22 cellular contexts compared by ENCODE assay signal in genomic region chr11:133901999-133902398, GRCh38. TPM values are rescaled to one million over a fixed set of nuclear protein-coding genes. Genes with fewer than 3 reads are reported as not detected.
DNase-seq lines count a peak whose midpoint lies in the region; ATAC-seq and TF ChIP-seq lines count a peak whose summit lies in the region.
"Had no signal": no experiment of that assay in that cellular context is flagged by ENCODE, and none has a peak within 500 bp of the region (broad histone marks: within the 10 kb centered on the region; RNA-seq: fewer than 3 reads in every experiment).

No MANE protein-coding gene starts in this region.

- peak overlapping the region; percentile 22 for H4K91ac ChIP-seq in mesenchymal stem cell (ENCODE audit: low read length)

- H3K4ac ChIP-seq in mesenchymal stem cell (ENCODE audit: low read depth in 1 of 2, low read length in 2 of 2): no peak overlapping the region

- TF ChIP-seq CTCF in WERI-Rb-1 (IDR thresholded peaks at IDR 0.05; ENCODE audit: low read depth, low read length): no peak

- peaks cover 52% of the 10 kb centered on the region for H3K36me3 Mint-ChIP-seq in activated T-cell treated with anti-CD3 and anti-CD28 coated beads, Interleukin-2, amount 50 U/mL, for 24 hours (ENCODE audit: low read depth)
- peaks cover 0 to 4% of the 10 kb centered on the region in 2 donors for H3K36me3 Mint-ChIP-seq in activated T-cell treated with anti-CD3 and anti-CD28 coated beads, Interleukin-2, amount 50 U/mL, for 72 hours (ENCODE audit: insufficient read depth in 2 of 2)

- H3K9me3 ChIP-seq in WERI-Rb-1 (ENCODE audit: severe bottlenecking) (no peaks in the 10 kb centered on the region), mesenchymal stem cell (ENCODE audit: control insufficient read depth, low read length) (no peaks in the 10 kb centered on the region)
- H3K9me3 ChIP-seq: BLaER1 had no signal

- no peak overlapping the region for H3K14ac ChIP-seq in mesenchymal stem cell (ENCODE audit: low read length in 2 of 2)

- H3K27me3 Mint-ChIP-seq in activated T-cell treated with anti-CD3 and anti-CD28 coated beads, Interleukin-2, amount 50 U/mL, for 24 hours: no peaks in the 10 kb centered on the region
- no peaks in the 10 kb centered on the region for H3K27me3 Mint-ChIP-seq in activated T-cell treated with anti-CD3 and anti-CD28 coated beads, Interleukin-2, amount 50 U/mL, for 72 hours (ENCODE audit: low read depth)

- WGBS in mesenchymal stem cell: 89% methylated on average over 3 of the region's 3 CpGs

- no peak overlapping the region for H2BK120ac ChIP-seq in mesenchymal stem cell (ENCODE audit: low read depth, low read length)

- no peaks in the 10 kb centered on the region for H3K79me1 ChIP-seq in mesenchymal stem cell (replicated peaks; ENCODE audit: low read length, poor library complexity, severe bottlenecking)

- H3K9me3 Mint-ChIP-seq in activated T-cell treated with anti-CD3 and anti-CD28 coated beads, Interleukin-2, amount 50 U/mL, for 24 hours: no peaks in the 10 kb centered on the region
- H3K9me3 Mint-ChIP-seq in activated T-cell treated with anti-CD3 and anti-CD28 coated beads, Interleukin-2, amount 50 U/mL, for 72 hours: no peaks in the 10 kb centered on the region
- H3K9me3 Mint-ChIP-seq: CD8-positive, alpha-beta T cell had no signal

- peak; percentile 6 for DNase-seq in activated T-cell treated with anti-CD3 and anti-CD28 coated beads, Interleukin-2, amount 50 U/mL, for 24 hours
- no peak for DNase-seq in activated T-cell treated with anti-CD3 and anti-CD28 coated beads, Interleukin-2, amount 50 U/mL, for 72 hours
- DNase-seq in WERI-Rb-1 (peak; percentile 0), mesenchymal stem cell (no peak), NCI-H2029 (lab: John Stamatoyannopoulos, UW) (no peak), ureter (ENCODE audit: low spot score) (no peak)
- DNase-seq: Calu3; CD8-positive, alpha-beta T cell; GF-D8; H7; MM.1S; NCI-H1092; NCI-H146; NCI-H2081 treated with DMSO at 0.1 percent for 48 hours; NCI-H446 treated with DMSO at 0.1 percent for 48 hours; NK-92 treated with Interleukin-12 subunit alpha and Interleukin-12 subunit beta, amount 100 ng/mL, for 24 hours; Right ventricle myocardium superior had no signal

- no peak overlapping the region for H2BK15ac ChIP-seq in mesenchymal stem cell (ENCODE audit: low read depth, poor library complexity, severe bottlenecking)

- H3K4me3 ChIP-seq in WERI-Rb-1 (ENCODE audit: low read depth, low read length): no peak overlapping the region
- no peak overlapping the region for H3K4me3 ChIP-seq in mesenchymal stem cell (ENCODE audit: insufficient read depth in 1 of 2, low read depth in 1 of 2, low read length in 2 of 2)
- H3K4me3 ChIP-seq: BLaER1 had no signal

- no peak overlapping the region for H3K9ac ChIP-seq in mesenchymal stem cell (ENCODE audit: low read length)
- H3K9ac ChIP-seq: BLaER1 had no signal

- H2BK5ac ChIP-seq in mesenchymal stem cell (ENCODE audit: low read depth, low read length, poor library complexity, severe bottlenecking): no peak overlapping the region

- H3K27ac Mint-ChIP-seq in activated T-cell treated with anti-CD3 and anti-CD28 coated beads, Interleukin-2, amount 50 U/mL, for 24 hours: no peak overlapping the region
- H3K27ac Mint-ChIP-seq in activated T-cell treated with anti-CD3 and anti-CD28 coated beads, Interleukin-2, amount 50 U/mL, for 72 hours: no peak overlapping the region
- H3K27ac Mint-ChIP-seq: CD8-positive, alpha-beta T cell had no signal

- H3K27me3 ChIP-seq in WERI-Rb-1 (ENCODE audit: insufficient read depth, low read depth, severe bottlenecking) (no peaks in the 10 kb centered on the region), mesenchymal stem cell (ENCODE audit: control insufficient read depth in 1 of 2, insufficient read depth in 1 of 2, low read length in 2 of 2) (peaks cover 0 to 7% of the 10 kb centered on the region in 2 experiments)
- H3K27me3 ChIP-seq: BLaER1 had no signal

- peaks cover 1% of the 10 kb centered on the region for H3K4me1 Mint-ChIP-seq in activated T-cell treated with anti-CD3 and anti-CD28 coated beads, Interleukin-2, amount 50 U/mL, for 24 hours (ENCODE audit: low read depth)
- H3K4me1 Mint-ChIP-seq in activated T-cell treated with anti-CD3 and anti-CD28 coated beads, Interleukin-2, amount 50 U/mL, for 72 hours (ENCODE audit: low read depth): no peaks in the 10 kb centered on the region

- H2BK12ac ChIP-seq in mesenchymal stem cell (ENCODE audit: low read length in 2 of 2): no peak overlapping the region

- no peak overlapping the region for H2AFZ ChIP-seq in mesenchymal stem cell (ENCODE audit: low read depth, low read length)

- no peak for ATAC-seq in activated T-cell treated with anti-CD3 and anti-CD28 coated beads, Interleukin-2, amount 50 U/mL, for 72 hours (replicated peaks in 1 of 2)
- ATAC-seq in GM18511 (IDR thresholded peaks at IDR 0.05; ENCODE audit: unreplicated experiment): no peak
- ATAC-seq: CD8-positive, alpha-beta T cell had no signal

- no peak overlapping the region for H3K4me3 Mint-ChIP-seq in activated T-cell treated with anti-CD3 and anti-CD28 coated beads, Interleukin-2, amount 50 U/mL, for 24 hours
- no peak overlapping the region for H3K4me3 Mint-ChIP-seq in activated T-cell treated with anti-CD3 and anti-CD28 coated beads, Interleukin-2, amount 50 U/mL, for 72 hours
- H3K4me3 Mint-ChIP-seq: CD8-positive, alpha-beta T cell had no signal

- H2AK5ac ChIP-seq in mesenchymal stem cell (ENCODE audit: low read length, severe bottlenecking): no peak overlapping the region

- H4K8ac ChIP-seq in mesenchymal stem cell (ENCODE audit: low read length): no peak overlapping the region

- peaks cover 41% of the 10 kb centered on the region for H3K36me3 ChIP-seq in WERI-Rb-1
- H3K36me3 ChIP-seq in mesenchymal stem cell (ENCODE audit: control insufficient read depth in 1 of 2, insufficient read depth in 2 of 2, low read depth in 1 of 2, low read length in 2 of 2): no peaks in the 10 kb centered on the region
- H3K36me3 ChIP-seq: BLaER1 had no signal

- H3K23ac ChIP-seq in mesenchymal stem cell (ENCODE audit: low read length in 2 of 2): peak overlapping the region in 1 of 2 experiments; percentile 3

- no peak overlapping the region for H3K18ac ChIP-seq in mesenchymal stem cell (ENCODE audit: low read depth in 1 of 2, low read length in 2 of 2)

- H3K4me2 ChIP-seq in mesenchymal stem cell (ENCODE audit: low read length, poor library complexity, severe bottlenecking): no peak overlapping the region
- H3K4me2 ChIP-seq: BLaER1 had no signal

- H3K27ac ChIP-seq in WERI-Rb-1: no peak overlapping the region
- H3K27ac ChIP-seq in mesenchymal stem cell (ENCODE audit: low read length, poor library complexity, severe bottlenecking): no peak overlapping the region
- peak overlapping the region; percentile 6 for H3K27ac ChIP-seq in temporal lobe (ENCODE audit: low read depth, low read length)
- H3K27ac ChIP-seq: BLaER1 had no signal

- H3K4me1 ChIP-seq in mesenchymal stem cell (ENCODE audit: control insufficient read depth, insufficient read depth, low read depth, low read length): no peaks in the 10 kb centered on the region

RNA-seq across cellular contexts. Expression of gene IGSF9B, which starts 54.8 kb away (rescaled TPM):
- 10 to 100 TPM; 81.8 to 87.0 TPM for total RNA-seq in activated T-cell treated with anti-CD3 and anti-CD28 coated beads, Interleukin-2, amount 50 U/mL, for 72 hours
- polyA plus RNA-seq in mesenchymal stem cell (2013, experiment 1 of 2): not detected
- not detected for polyA plus RNA-seq in mesenchymal stem cell (2013, experiment 2 of 2)
- total RNA-seq in temporal lobe (6.9 TPM), ureter (52.0 TPM)

RNA-seq across cellular contexts. Expression of gene SPATA19, which starts 56.7 kb away (rescaled TPM):
- total RNA-seq in activated T-cell treated with anti-CD3 and anti-CD28 coated beads, Interleukin-2, amount 50 U/mL, for 72 hours: not detected
- polyA plus RNA-seq in mesenchymal stem cell (2013, experiment 1 of 2): not detected
- not detected for polyA plus RNA-seq in mesenchymal stem cell (2013, experiment 2 of 2)
- total RNA-seq in temporal lobe: not detected
- not detected for total RNA-seq in ureter
- total RNA-seq: Calu3; CD8-positive, alpha-beta T cell; H7; LHCN-M2; OCI-LY7; Right ventricle myocardium superior had no signal

Comparison
In these comparisons a context has a peak if more than half of its experiments do, and no peak if none do; other contexts are left out.
1. DNase-seq: peak in activated T-cell treated with anti-CD3 and anti-CD28 coated beads, Interleukin-2, amount 50 U/mL, for 24 hours (single experiment) and WERI-Rb-1 (single experiment); none in activated T-cell treated with anti-CD3 and anti-CD28 coated beads, Interleukin-2, amount 50 U/mL, for 72 hours (0 of 2), mesenchymal stem cell (single experiment), NCI-H2029 (single experiment) and ureter (single experiment).